In the genomic region with DNA sequence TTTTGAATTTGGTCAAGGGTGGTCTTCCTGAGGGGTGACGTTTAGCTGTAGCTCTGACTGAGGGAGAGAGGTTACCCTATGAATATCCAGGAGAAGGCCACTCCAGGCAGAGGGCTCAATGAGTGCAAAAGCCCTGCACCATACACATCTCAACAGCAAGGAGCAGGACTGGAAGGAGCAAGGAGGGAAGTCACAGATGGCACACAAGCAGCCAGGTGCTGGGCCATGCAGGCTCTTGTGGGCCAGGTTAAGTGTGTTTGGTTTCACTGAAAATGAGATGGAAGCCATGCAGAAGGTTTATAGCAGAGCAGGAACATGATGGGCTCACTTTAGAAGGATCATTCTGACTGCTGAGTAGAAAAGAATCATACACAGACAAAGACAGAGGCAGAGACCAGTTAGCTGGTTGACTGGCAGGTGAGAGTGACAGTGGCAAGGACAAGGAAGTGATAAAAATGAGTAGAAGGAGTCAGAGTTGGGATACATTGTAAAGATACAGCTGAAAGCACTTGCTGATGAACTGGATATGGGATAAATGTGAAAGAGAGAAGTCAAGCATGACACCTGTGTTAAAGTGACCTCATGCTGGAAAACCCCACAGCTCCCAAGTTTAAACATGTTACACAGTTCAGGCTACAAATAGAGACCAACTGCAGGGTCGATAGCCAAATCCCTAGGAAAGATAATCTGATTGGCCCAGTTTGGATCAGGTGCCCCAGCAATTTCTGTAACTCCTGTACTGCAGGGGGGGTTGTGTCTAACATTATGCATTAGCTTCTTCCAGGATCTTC, we compare ENCODE assay signal across 1 cellular context.
TF ChIP-seq lines count a peak whose summit lies in the region.

No MANE protein-coding gene starts in this region.

TF ChIP-seq in GM12878, 131 proteins besides CTCF, POLR2A, EP300 and RAD21 (continued from another document):
- TF ChIP-seq, protein P1, sequence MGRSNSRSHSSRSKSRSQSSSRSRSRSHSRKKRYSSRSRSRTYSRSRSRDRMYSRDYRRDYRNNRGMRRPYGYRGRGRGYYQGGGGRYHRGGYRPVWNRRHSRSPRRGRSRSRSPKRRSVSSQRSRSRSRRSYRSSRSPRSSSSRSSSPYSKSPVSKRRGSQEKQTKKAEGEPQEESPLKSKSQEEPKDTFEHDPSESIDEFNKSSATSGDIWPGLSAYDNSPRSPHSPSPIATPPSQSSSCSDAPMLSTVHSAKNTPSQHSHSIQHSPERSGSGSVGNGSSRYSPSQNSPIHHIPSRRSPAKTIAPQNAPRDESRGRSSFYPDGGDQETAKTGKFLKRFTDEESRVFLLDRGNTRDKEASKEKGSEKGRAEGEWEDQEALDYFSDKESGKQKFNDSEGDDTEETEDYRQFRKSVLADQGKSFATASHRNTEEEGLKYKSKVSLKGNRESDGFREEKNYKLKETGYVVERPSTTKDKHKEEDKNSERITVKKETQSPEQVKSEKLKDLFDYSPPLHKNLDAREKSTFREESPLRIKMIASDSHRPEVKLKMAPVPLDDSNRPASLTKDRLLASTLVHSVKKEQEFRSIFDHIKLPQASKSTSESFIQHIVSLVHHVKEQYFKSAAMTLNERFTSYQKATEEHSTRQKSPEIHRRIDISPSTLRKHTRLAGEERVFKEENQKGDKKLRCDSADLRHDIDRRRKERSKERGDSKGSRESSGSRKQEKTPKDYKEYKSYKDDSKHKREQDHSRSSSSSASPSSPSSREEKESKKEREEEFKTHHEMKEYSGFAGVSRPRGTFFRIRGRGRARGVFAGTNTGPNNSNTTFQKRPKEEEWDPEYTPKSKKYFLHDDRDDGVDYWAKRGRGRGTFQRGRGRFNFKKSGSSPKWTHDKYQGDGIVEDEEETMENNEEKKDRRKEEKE (IDR thresholded peaks at IDR 0.05): no peak
- TF ChIP-seq, protein P2, sequence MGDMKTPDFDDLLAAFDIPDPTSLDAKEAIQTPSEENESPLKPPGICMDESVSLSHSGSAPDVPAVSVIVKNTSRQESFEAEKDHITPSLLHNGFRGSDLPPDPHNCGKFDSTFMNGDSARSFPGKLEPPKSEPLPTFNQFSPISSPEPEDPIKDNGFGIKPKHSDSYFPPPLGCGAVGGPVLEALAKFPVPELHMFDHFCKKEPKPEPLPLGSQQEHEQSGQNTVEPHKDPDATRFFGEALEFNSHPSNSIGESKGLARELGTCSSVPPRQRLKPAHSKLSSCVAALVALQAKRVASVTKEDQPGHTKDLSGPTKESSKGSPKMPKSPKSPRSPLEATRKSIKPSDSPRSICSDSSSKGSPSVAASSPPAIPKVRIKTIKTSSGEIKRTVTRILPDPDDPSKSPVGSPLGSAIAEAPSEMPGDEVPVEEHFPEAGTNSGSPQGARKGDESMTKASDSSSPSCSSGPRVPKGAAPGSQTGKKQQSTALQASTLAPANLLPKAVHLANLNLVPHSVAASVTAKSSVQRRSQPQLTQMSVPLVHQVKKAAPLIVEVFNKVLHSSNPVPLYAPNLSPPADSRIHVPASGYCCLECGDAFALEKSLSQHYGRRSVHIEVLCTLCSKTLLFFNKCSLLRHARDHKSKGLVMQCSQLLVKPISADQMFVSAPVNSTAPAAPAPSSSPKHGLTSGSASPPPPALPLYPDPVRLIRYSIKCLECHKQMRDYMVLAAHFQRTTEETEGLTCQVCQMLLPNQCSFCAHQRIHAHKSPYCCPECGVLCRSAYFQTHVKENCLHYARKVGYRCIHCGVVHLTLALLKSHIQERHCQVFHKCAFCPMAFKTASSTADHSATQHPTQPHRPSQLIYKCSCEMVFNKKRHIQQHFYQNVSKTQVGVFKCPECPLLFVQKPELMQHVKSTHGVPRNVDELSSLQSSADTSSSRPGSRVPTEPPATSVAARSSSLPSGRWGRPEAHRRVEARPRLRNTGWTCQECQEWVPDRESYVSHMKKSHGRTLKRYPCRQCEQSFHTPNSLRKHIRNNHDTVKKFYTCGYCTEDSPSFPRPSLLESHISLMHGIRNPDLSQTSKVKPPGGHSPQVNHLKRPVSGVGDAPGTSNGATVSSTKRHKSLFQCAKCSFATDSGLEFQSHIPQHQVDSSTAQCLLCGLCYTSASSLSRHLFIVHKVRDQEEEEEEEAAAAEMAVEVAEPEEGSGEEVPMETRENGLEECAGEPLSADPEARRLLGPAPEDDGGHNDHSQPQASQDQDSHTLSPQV (IDR thresholded peaks at IDR 0.05): no peak
- TF ChIP-seq, protein P3, sequence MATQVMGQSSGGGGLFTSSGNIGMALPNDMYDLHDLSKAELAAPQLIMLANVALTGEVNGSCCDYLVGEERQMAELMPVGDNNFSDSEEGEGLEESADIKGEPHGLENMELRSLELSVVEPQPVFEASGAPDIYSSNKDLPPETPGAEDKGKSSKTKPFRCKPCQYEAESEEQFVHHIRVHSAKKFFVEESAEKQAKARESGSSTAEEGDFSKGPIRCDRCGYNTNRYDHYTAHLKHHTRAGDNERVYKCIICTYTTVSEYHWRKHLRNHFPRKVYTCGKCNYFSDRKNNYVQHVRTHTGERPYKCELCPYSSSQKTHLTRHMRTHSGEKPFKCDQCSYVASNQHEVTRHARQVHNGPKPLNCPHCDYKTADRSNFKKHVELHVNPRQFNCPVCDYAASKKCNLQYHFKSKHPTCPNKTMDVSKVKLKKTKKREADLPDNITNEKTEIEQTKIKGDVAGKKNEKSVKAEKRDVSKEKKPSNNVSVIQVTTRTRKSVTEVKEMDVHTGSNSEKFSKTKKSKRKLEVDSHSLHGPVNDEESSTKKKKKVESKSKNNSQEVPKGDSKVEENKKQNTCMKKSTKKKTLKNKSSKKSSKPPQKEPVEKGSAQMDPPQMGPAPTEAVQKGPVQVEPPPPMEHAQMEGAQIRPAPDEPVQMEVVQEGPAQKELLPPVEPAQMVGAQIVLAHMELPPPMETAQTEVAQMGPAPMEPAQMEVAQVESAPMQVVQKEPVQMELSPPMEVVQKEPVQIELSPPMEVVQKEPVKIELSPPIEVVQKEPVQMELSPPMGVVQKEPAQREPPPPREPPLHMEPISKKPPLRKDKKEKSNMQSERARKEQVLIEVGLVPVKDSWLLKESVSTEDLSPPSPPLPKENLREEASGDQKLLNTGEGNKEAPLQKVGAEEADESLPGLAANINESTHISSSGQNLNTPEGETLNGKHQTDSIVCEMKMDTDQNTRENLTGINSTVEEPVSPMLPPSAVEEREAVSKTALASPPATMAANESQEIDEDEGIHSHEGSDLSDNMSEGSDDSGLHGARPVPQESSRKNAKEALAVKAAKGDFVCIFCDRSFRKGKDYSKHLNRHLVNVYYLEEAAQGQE (IDR thresholded peaks at IDR 0.05; ENCODE audit: low read depth, low read length): no peak
- TF ChIP-seq IKZF1 (conservative IDR thresholded peaks at IDR 0.05) (peak; percentile 37; the same call in 1 of the 2 replicates), HDAC2 (IDR thresholded peaks at IDR 0.05) (no peak), WRNIP1 (IDR thresholded peaks at IDR 0.05; ENCODE audit: borderline replicate concordance, low read depth, low read length) (no peak), YBX1 (IDR thresholded peaks at IDR 0.05) (no peak), PML (IDR thresholded peaks at IDR 0.05; ENCODE audit: low read length) (no peak), ESRRA (IDR thresholded peaks at IDR 0.05; ENCODE audit: low read length) (no peak), ZNF384 (IDR thresholded peaks at IDR 0.05; ENCODE audit: borderline replicate concordance, low read depth, low read length) (no peak), ATF7 (IDR thresholded peaks at IDR 0.05; ENCODE audit: low read depth) (peak; percentile 49), SREBF2 (IDR thresholded peaks at IDR 0.05; ENCODE audit: low read length) (no peak), MEF2B (IDR thresholded peaks at IDR 0.05; ENCODE audit: partially characterized antibody, poor library complexity, severe bottlenecking) (no peak), BMI1 (IDR thresholded peaks at IDR 0.05; ENCODE audit: borderline replicate concordance) (no peak), HDAC6 (IDR thresholded peaks at IDR 0.05; ENCODE audit: unreplicated experiment) (no peak), CEBPB (IDR thresholded peaks at IDR 0.05; ENCODE audit: borderline replicate concordance in 1 of 2, low read depth in 2 of 2, low read length in 2 of 2) (no peak), RELA (IDR thresholded peaks at IDR 0.05; ENCODE audit: borderline replicate concordance, partially characterized antibody) (no peak), CREM (IDR thresholded peaks at IDR 0.05; ENCODE audit: low read depth) (no peak), NFIC (IDR thresholded peaks at IDR 0.05; ENCODE audit: low read depth, low read length) (0 out of 2 replicates have a peak, but pooled peaks have one; percentile 35), MXI1 (IDR thresholded peaks at IDR 0.05; ENCODE audit: low read depth, low read length) (no peak), NR2F1 (conservative IDR thresholded peaks at IDR 0.05) (no peak), TCF12 (IDR thresholded peaks at IDR 0.05; ENCODE audit: low read depth, low read length) (no peak), SMAD1 (IDR thresholded peaks at IDR 0.05; ENCODE audit: low read depth, partially characterized antibody) (no peak), CHD4 (IDR thresholded peaks at IDR 0.05) (no peak), HCFC1 (IDR thresholded peaks at IDR 0.05; ENCODE audit: low read length) (no peak), MYC (IDR thresholded peaks at IDR 0.05; ENCODE audit: insufficient read depth, insufficient read length, insufficient replicate concordance, low read length, severe bottlenecking) (no peak), ZNF217 (IDR thresholded peaks at IDR 0.05) (no peak)
- TF ChIP-seq, protein P4, sequence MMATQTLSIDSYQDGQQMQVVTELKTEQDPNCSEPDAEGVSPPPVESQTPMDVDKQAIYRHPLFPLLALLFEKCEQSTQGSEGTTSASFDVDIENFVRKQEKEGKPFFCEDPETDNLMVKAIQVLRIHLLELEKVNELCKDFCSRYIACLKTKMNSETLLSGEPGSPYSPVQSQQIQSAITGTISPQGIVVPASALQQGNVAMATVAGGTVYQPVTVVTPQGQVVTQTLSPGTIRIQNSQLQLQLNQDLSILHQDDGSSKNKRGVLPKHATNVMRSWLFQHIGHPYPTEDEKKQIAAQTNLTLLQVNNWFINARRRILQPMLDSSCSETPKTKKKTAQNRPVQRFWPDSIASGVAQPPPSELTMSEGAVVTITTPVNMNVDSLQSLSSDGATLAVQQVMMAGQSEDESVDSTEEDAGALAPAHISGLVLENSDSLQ (IDR thresholded peaks at IDR 0.05): peak; percentile 84
- TF ChIP-seq, protein P5, sequence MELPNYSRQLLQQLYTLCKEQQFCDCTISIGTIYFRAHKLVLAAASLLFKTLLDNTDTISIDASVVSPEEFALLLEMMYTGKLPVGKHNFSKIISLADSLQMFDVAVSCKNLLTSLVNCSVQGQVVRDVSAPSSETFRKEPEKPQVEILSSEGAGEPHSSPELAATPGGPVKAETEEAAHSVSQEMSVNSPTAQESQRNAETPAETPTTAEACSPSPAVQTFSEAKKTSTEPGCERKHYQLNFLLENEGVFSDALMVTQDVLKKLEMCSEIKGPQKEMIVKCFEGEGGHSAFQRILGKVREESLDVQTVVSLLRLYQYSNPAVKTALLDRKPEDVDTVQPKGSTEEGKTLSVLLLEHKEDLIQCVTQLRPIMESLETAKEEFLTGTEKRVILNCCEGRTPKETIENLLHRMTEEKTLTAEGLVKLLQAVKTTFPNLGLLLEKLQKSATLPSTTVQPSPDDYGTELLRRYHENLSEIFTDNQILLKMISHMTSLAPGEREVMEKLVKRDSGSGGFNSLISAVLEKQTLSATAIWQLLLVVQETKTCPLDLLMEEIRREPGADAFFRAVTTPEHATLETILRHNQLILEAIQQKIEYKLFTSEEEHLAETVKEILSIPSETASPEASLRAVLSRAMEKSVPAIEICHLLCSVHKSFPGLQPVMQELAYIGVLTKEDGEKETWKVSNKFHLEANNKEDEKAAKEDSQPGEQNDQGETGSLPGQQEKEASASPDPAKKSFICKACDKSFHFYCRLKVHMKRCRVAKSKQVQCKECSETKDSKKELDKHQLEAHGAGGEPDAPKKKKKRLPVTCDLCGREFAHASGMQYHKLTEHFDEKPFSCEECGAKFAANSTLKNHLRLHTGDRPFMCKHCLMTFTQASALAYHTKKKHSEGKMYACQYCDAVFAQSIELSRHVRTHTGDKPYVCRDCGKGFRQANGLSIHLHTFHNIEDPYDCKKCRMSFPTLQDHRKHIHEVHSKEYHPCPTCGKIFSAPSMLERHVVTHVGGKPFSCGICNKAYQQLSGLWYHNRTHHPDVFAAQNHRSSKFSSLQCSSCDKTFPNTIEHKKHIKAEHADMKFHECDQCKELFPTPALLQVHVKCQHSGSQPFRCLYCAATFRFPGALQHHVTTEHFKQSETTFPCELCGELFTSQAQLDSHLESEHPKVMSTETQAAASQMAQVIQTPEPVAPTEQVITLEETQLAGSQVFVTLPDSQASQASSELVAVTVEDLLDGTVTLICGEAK (IDR thresholded peaks at IDR 0.05; ENCODE audit: borderline replicate concordance): no peak
- TF ChIP-seq, protein P6, sequence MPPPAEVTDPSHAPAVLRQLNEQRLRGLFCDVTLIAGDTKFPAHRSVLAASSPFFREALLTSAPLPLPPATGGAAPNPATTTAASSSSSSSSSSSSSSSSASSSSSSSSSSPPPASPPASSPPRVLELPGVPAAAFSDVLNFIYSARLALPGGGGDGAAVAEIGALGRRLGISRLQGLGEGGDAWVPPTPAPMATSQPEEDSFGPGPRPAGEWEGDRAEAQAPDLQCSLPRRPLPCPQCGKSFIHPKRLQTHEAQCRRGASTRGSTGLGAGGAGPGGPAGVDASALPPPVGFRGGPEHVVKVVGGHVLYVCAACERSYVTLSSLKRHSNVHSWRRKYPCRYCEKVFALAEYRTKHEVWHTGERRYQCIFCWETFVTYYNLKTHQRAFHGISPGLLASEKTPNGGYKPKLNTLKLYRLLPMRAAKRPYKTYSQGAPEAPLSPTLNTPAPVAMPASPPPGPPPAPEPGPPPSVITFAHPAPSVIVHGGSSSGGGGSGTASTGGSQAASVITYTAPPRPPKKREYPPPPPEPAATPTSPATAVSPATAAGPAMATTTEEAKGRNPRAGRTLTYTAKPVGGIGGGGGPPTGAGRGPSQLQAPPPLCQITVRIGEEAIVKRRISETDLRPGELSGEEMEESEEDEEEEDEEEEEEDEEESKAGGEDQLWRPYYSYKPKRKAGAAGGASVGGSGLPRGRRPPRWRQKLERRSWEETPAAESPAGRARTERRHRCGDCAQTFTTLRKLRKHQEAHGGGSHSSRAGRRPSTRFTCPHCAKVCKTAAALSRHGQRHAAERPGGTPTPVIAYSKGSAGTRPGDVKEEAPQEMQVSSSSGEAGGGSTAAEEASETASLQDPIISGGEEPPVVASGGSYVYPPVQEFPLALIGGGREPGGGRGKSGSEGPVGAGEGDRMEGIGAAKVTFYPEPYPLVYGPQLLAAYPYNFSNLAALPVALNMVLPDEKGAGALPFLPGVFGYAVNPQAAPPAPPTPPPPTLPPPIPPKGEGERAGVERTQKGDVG (CRISPR knock-in tag; IDR thresholded peaks at IDR 0.05): no peak
- TF ChIP-seq, protein P7, sequence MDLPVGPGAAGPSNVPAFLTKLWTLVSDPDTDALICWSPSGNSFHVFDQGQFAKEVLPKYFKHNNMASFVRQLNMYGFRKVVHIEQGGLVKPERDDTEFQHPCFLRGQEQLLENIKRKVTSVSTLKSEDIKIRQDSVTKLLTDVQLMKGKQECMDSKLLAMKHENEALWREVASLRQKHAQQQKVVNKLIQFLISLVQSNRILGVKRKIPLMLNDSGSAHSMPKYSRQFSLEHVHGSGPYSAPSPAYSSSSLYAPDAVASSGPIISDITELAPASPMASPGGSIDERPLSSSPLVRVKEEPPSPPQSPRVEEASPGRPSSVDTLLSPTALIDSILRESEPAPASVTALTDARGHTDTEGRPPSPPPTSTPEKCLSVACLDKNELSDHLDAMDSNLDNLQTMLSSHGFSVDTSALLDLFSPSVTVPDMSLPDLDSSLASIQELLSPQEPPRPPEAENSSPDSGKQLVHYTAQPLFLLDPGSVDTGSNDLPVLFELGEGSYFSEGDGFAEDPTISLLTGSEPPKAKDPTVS (IDR thresholded peaks at IDR 0.05; ENCODE audit: low read depth, low read length): no peak
